ENCODE assay signal across 20 cellular contexts in genomic region chr7:78176186-78176585, GRCh38.
A peak's percentile ranks its signal among the peaks of the same experiment; 100 is the strongest.
DNase-seq lines count a peak whose midpoint lies in the region; TF ChIP-seq lines count a peak whose summit lies in the region.
"Had no signal": no experiment of that assay in that cellular context is flagged by ENCODE, and none has a peak within 500 bp of the region (broad histone marks: within the 10 kb centered on the region; RNA-seq: fewer than 3 reads in every experiment).

No MANE protein-coding gene starts in this region.

- H3K4me1 ChIP-seq in mammary epithelial cell (ENCODE audit: insufficient read depth, low read length) = no peaks in the 10 kb centered on the region
- H3K4me1 ChIP-seq: pancreas had no signal

- no peak overlapping the region for H3K27ac ChIP-seq in mammary epithelial cell (ENCODE audit: insufficient read depth, low read depth, low read length)
- H3K27ac ChIP-seq: 22Rv1, left lung, pancreas had no signal

- CTCF ChIA-PET in mammary epithelial cell (lab: Charles Lee; ENCODE audit: low non-redundant PET) = no interaction called here

- H3K79me2 ChIP-seq in mammary epithelial cell (ENCODE audit: insufficient read depth, low read length) = no peaks in the 10 kb centered on the region

- no peak for TF ChIP-seq CTCF in mammary epithelial cell (conservative IDR thresholded peaks at IDR 0.05 in 1 of 2, IDR thresholded peaks at IDR 0.05 in 1 of 2; ENCODE audit: extremely low read depth in 1 of 2, insufficient read depth in 1 of 2, low read depth in 1 of 2, low read length in 2 of 2)

- H4K20me1 ChIP-seq in mammary epithelial cell (ENCODE audit: insufficient read depth, low read length) = no peaks in the 10 kb centered on the region

- peaks cover 7% of the 10 kb centered on the region for H3K27me3 ChIP-seq in mammary epithelial cell (ENCODE audit: insufficient read depth, low read length)
- H3K27me3 ChIP-seq: left lung, pancreas had no signal

- no peaks in the 10 kb centered on the region for H3K9me3 ChIP-seq in mammary epithelial cell (replicated peaks; ENCODE audit: insufficient read depth, low read length)
- H3K9me3 ChIP-seq: left lung, pancreas had no signal

- DNase-seq in DMS 273 (lab: John Stamatoyannopoulos, UW; ENCODE audit: unreplicated experiment) (peak; percentile 18), DMS 273 treated with DMSO at 0.1 percent for 48 hours (lab: John Stamatoyannopoulos, UW) (no peak), astrocyte of the hippocampus (ENCODE audit: low read depth, low spot score) (peak; percentile 25), medulla oblongata (ENCODE audit: extremely low spot score) (peak; percentile 61), NCI-H345 treated with DMSO at 0.1 percent for 48 hours (lab: John Stamatoyannopoulos, UW; ENCODE audit: unreplicated experiment) (no peak), mammary epithelial cell (no peak), T-helper 1 cell (no peak), NCI-H1417 treated with DMSO at 0.1 percent for 48 hours (lab: John Stamatoyannopoulos, UW) (no peak)
- DNase-seq: activated B cell treated with CpG ODN at 0.5 μM for 24 hours; DMS53; endodermal cell; foreskin melanocyte; left lung; NCI-H1694; NCI-H526; pancreas; stimulated activated CD4-positive, alpha-beta T cell treated with anti-CD3 and anti-CD28 coated beads, Interleukin-4, amount 100 ng/mL, for 4 hours; stimulated activated CD8-positive, alpha-beta memory T cell treated with anti-CD3 and anti-CD28 coated beads, Interleukin-4, amount 100 ng/mL, for 48 hours; T-helper 2 cell had no signal

- dilution Hi-C loops in mammary epithelial cell (cut with HindIII; ENCODE audit: low sequenced_read_pairs) = no loop called here

- BruUV-seq in mammary epithelial cell (replicated peaks; lab: Mats Ljungman, UMichigan) = no TSS peak

- no peak overlapping the region for H3K4me2 ChIP-seq in mammary epithelial cell (ENCODE audit: insufficient read depth, low read depth, low read length)

- no peak overlapping the region for H2AFZ ChIP-seq in mammary epithelial cell (ENCODE audit: low read depth, low read length)

- in situ Hi-C loops in mammary epithelial cell (cut with MboI; ENCODE audit: low sequenced_read_pairs in 2 of 2) = no loop called here

- H3K4me3 ChIP-seq in mammary epithelial cell (replicated peaks in 1 of 3; ENCODE audit: insufficient read depth in 1 of 3, low read depth in 2 of 3, low read length in 3 of 3) = no peak overlapping the region
- H3K4me3 ChIP-seq: left lung, pancreas had no signal

- WGBS in mammary epithelial cell (ENCODE audit: low coverage, missing lambda C conversion rate) = 4% methylated on average over 5 of the region's 5 CpGs

- intact Hi-C loops in mammary epithelial cell (cut with micrococcal nuclease) = no loop called here

- H3K9ac ChIP-seq in mammary epithelial cell (ENCODE audit: insufficient read depth, low read length) = no peak overlapping the region

- H3K36me3 ChIP-seq in mammary epithelial cell (ENCODE audit: insufficient read depth, low read length) = no peaks in the 10 kb centered on the region
- H3K36me3 ChIP-seq: left lung, pancreas had no signal

Comparison
In these comparisons a context has a peak if more than half of its experiments do, and no peak if none do; other contexts are left out.
1. DNase-seq: peak in DMS 273 (single experiment), astrocyte of the hippocampus (single experiment) and medulla oblongata (single experiment); none in DMS 273 treated with DMSO at 0.1 percent for 48 hours (single experiment), NCI-H345 treated with DMSO at 0.1 percent for 48 hours (single experiment), mammary epithelial cell (single experiment), T-helper 1 cell (0 of 5) and NCI-H1417 treated with DMSO at 0.1 percent for 48 hours (single experiment).